8 cellular contexts compared by ENCODE assay signal in the genomic region with DNA sequence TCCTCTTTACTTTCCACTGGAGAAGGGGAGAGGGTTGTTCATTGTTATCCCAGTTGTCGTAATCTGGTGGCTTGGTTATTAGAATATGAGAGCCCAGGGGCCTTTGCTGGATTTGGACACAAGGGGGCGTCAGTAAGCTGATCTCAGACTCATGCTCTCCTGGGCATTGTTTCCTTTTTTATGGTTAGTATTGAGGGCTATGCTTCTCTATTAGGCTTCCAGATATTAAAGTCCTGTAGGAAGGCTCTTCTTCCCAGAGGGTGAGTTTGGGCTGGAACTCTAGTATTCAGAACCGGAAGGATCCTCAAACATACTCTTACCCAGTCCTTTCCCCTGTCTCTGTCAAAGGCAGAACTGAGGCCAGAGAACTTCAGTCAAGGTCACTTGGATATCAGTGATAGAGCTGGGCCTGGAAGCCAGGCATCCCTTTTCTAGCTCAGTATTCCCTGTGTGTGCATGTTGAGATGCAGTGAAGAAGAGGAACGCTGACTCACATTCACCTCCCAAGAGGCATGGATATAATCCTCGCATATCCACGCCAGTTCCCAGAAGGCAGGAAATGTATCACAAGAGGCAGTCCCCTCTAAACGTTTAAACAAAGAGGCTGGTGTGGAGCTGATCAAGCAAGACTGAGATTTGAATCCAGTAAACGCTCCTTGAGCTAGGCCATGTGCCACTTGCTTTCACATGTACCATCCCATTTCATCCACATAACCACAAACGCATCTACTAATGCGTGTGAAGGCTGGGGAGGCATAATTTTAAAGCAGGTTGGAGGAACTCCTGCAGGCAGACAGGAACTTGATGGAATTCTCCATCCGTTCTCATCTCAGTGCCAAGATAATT. TPM values are rescaled to one million over a fixed set of nuclear protein-coding genes. Genes with fewer than 3 reads are reported as not detected.
DNase-seq lines count a peak whose midpoint lies in the region; ATAC-seq and TF ChIP-seq lines count a peak whose summit lies in the region.

No MANE protein-coding gene starts in this region.

- no peak overlapping the region for H3K27ac Mint-ChIP-seq in central memory CD8-positive, alpha-beta T cell (ENCODE audit: low read depth)

- DNase-seq in NOMO-1 treated with DMSO at 0.1 percent for 48 hours (lab: John Stamatoyannopoulos, UW; ENCODE audit: unreplicated experiment) (peak; percentile 12), NOMO-1 treated with dmso at 0.1 percent for 144 hours (lab: John Stamatoyannopoulos, UW; ENCODE audit: unreplicated experiment) (no peak), NCI-H2107 treated with DMSO at 0.1 percent for 48 hours (lab: John Stamatoyannopoulos, UW; ENCODE audit: unreplicated experiment) (peak; percentile 90), WERI-Rb-1 (peak; percentile 80), left colon (peak in 1 of 2 donors; percentile 74)
- peak; percentile 38 for DNase-seq in central memory CD8-positive, alpha-beta T cell (ENCODE audit: low spot score in 2 of 2)
- DNase-seq in stimulated activated CD4-positive, alpha-beta T cell treated with anti-CD3 and anti-CD28 coated beads, Interleukin-2, amount 100 ng/mL, for 4 hours (ENCODE audit: low read depth) = peak; percentile 23

- peaks cover 28% of the 10 kb centered on the region for H3K36me3 Mint-ChIP-seq in central memory CD8-positive, alpha-beta T cell (ENCODE audit: insufficient read depth)

- no peak overlapping the region for H3K4me3 ChIP-seq in WERI-Rb-1 (ENCODE audit: low read depth, low read length)

- peak overlapping the region; percentile 86 for H3K27ac ChIP-seq in WERI-Rb-1

- H3K4me3 Mint-ChIP-seq in central memory CD8-positive, alpha-beta T cell = no peak overlapping the region

- no peaks in the 10 kb centered on the region for H3K27me3 ChIP-seq in WERI-Rb-1 (ENCODE audit: insufficient read depth, low read depth, severe bottlenecking)

- no peaks in the 10 kb centered on the region for H3K9me3 Mint-ChIP-seq in central memory CD8-positive, alpha-beta T cell

- no peaks in the 10 kb centered on the region for H3K9me3 ChIP-seq in WERI-Rb-1 (ENCODE audit: severe bottlenecking)

- TF ChIP-seq CTCF in WERI-Rb-1 (IDR thresholded peaks at IDR 0.05; ENCODE audit: low read depth, low read length) = peak; percentile 83

- no peak for ATAC-seq in central memory CD8-positive, alpha-beta T cell (replicated peaks; ENCODE audit: extremely low read depth, poor library complexity, severe bottlenecking)
- ATAC-seq in left colon (peak; percentile 82), HG03521 (IDR thresholded peaks at IDR 0.05; ENCODE audit: unreplicated experiment) (no peak)

- intact Hi-C loops in left colon (cut with DNase I, micrococcal nuclease) = loop anchor here in 1 of 2 donors (10.0 kb wide), 1 partner anchor 256 kb away; no protein-coding TSS in a partner anchor

- peaks cover 39% of the 10 kb centered on the region for H3K36me3 ChIP-seq in WERI-Rb-1

- no peaks in the 10 kb centered on the region for H3K27me3 Mint-ChIP-seq in central memory CD8-positive, alpha-beta T cell

- no peaks in the 10 kb centered on the region for H3K4me1 Mint-ChIP-seq in central memory CD8-positive, alpha-beta T cell

RNA-seq across cellular contexts. Expression of a gene that starts 41.6 kb away (rescaled TPM):
- 10 to 100 TPM; 47.7 to 50.7 TPM for total RNA-seq in left colon

RNA-seq across cellular contexts. Expression of a gene that starts 41.9 kb away (rescaled TPM):
- total RNA-seq in left colon = 10 to 100 TPM; 62.8 to 86.8 TPM

RNA-seq across cellular contexts. Expression of a gene that starts 54.3 kb away (rescaled TPM):
- 10 to 100 TPM; 31.0 to 51.3 TPM for total RNA-seq in left colon

RNA-seq across cellular contexts. Expression of a gene that starts 54.6 kb away (rescaled TPM):
- 10 to 100 TPM; 23.1 to 47.2 TPM for total RNA-seq in left colon
